Comparison of ENCODE assay signal across 12 cellular contexts in the genomic region with DNA sequence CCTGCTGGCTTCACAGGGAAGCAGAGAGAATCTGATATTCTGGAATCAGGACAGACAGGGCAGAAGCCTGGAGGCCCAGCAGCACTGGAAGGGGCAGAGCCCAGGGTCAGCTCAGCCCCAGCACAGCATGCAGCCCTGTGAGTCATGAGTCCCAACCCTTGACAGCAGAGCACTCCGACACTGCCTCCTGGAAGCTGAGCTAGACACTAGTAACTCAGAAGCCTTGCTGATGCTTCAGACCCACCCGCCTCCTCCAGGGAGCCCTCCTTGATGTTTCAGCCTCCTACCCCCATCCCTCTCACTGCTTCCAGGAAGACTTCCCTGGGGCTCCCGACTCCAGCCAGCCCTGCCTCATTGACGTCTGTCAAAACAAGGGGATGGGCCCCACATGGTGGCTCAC. TPM values are rescaled to one million over a fixed set of nuclear protein-coding genes. Genes with fewer than 3 reads are reported as not detected.
DNase-seq lines count a peak whose midpoint lies in the region; ATAC-seq and TF ChIP-seq lines count a peak whose summit lies in the region.
"Had no signal": no experiment of that assay in that cellular context is flagged by ENCODE, and none has a peak within 500 bp of the region (broad histone marks: within the 10 kb centered on the region; RNA-seq: fewer than 3 reads in every experiment).

No MANE protein-coding gene starts in this region.

- no peaks in the 10 kb centered on the region for H3K9me3 Mint-ChIP-seq in activated T-helper 17 cell treated with anti-CD3 and anti-CD28 coated beads, Interleukin-2, amount 50 U/mL, for 72 hours

- peak; percentile 73 for DNase-seq in 8988T
- DNase-seq in GM23248, result peak; percentile 85
- DNase-seq in hepatic stellate cell (ENCODE audit: low spot score), result peak; percentile 71
- no peak for DNase-seq in foreskin keratinocyte
- no peak for DNase-seq in body of pancreas
- DNase-seq in pons (ENCODE audit: low spot score), result no peak
- no peak for DNase-seq in left ventricle myocardium superior
- DNase-seq: activated CD4-positive, CD25-positive, alpha-beta regulatory T cell; activated effector memory CD4-positive, alpha-beta T cell treated with Interleukin-2 at 50 U/mL for 16 hours; NCI-H2081 treated with DMSO at 0.1 percent for 48 hours had no signal

- H3K36me3 Mint-ChIP-seq in activated T-helper 17 cell treated with anti-CD3 and anti-CD28 coated beads, Interleukin-2, amount 50 U/mL, for 72 hours (ENCODE audit: low read depth), result no peaks in the 10 kb centered on the region

- peaks cover 17% of the 10 kb centered on the region for H3K79me2 ChIP-seq in GM23248 (ENCODE audit: insufficient read depth)

- H3K4me1 ChIP-seq in GM23248 (ENCODE audit: insufficient read depth), result peaks cover 38% of the 10 kb centered on the region
- peaks cover 17% of the 10 kb centered on the region for H3K4me1 ChIP-seq in foreskin keratinocyte
- H3K4me1 ChIP-seq in body of pancreas, result peaks cover 23% of the 10 kb centered on the region

- peaks cover 24% of the 10 kb centered on the region for H3F3A ChIP-seq in GM23248 (ENCODE audit: insufficient read depth)

- 62 to 80% methylated on average over 4 of the region's 4 CpGs for WGBS in GM23248 (ENCODE audit: low coverage in 1 of 2, low lambda C conversion rate in 2 of 2, missing lambda C conversion rate in 2 of 2), 2 experiments
- 73 to 77% methylated on average over 2 to 4 of the region's 4 CpGs for WGBS in body of pancreas, 2 donors

- H3K4me3 Mint-ChIP-seq in activated T-helper 17 cell treated with anti-CD3 and anti-CD28 coated beads, Interleukin-2, amount 50 U/mL, for 72 hours, result no peak overlapping the region

- H3K27ac ChIP-seq in GM23248, result no peak overlapping the region
- no peak overlapping the region for H3K27ac ChIP-seq in foreskin keratinocyte
- H3K27ac ChIP-seq in body of pancreas, result no peak overlapping the region

- H3K9ac ChIP-seq in GM23248, result peak overlapping the region; percentile 46

- H4K20me1 ChIP-seq in GM23248 (ENCODE audit: insufficient read depth), result no peaks in the 10 kb centered on the region

- H3K4me1 Mint-ChIP-seq in activated T-helper 17 cell treated with anti-CD3 and anti-CD28 coated beads, Interleukin-2, amount 50 U/mL, for 72 hours, result peaks cover 22% of the 10 kb centered on the region

- H3K27me3 ChIP-seq in GM23248 (replicated peaks; ENCODE audit: insufficient read depth) (no peaks in the 10 kb centered on the region), foreskin keratinocyte (no peaks in the 10 kb centered on the region), body of pancreas (no peaks in the 10 kb centered on the region)

- no peak overlapping the region for H2AFZ ChIP-seq in GM23248

- TF ChIP-seq CTCF in foreskin keratinocyte (conservative IDR thresholded peaks at IDR 0.05) (no peak), body of pancreas (IDR thresholded peaks at IDR 0.05) (no peak)

- H3K4me3 ChIP-seq in GM23248, result no peak overlapping the region
- no peak overlapping the region for H3K4me3 ChIP-seq in body of pancreas

- H3K9me3 ChIP-seq in GM23248 (ENCODE audit: low read depth), result no peaks in the 10 kb centered on the region
- no peaks in the 10 kb centered on the region for H3K9me3 ChIP-seq in body of pancreas

- H3K36me3 ChIP-seq in GM23248 (ENCODE audit: low read depth) (no peaks in the 10 kb centered on the region), body of pancreas (replicated peaks in 1 of 2; ENCODE audit: insufficient read depth in 1 of 2, low read depth in 2 of 2) (no peaks in the 10 kb centered on the region)

- intact Hi-C loops in body of pancreas (cut with DNase I) (no loop called here), left ventricle myocardium superior (cut with micrococcal nuclease) (no loop called here)

- no peaks in the 10 kb centered on the region for H3K27me3 Mint-ChIP-seq in activated T-helper 17 cell treated with anti-CD3 and anti-CD28 coated beads, Interleukin-2, amount 50 U/mL, for 72 hours

- no peaks in the 10 kb centered on the region for H3K9me2 ChIP-seq in GM23248 (ENCODE audit: insufficient read depth)

- in situ Hi-C loops in GM23248 (cut with MboI), result no loop called here

- no peak for ATAC-seq in activated T-helper 17 cell treated with anti-CD3 and anti-CD28 coated beads, Interleukin-2, amount 50 U/mL, for 72 hours (replicated peaks)
- ATAC-seq in foreskin keratinocyte (no peak), body of pancreas (no peak), left ventricle myocardium superior (no peak)

- H3K27ac Mint-ChIP-seq in activated T-helper 17 cell treated with anti-CD3 and anti-CD28 coated beads, Interleukin-2, amount 50 U/mL, for 72 hours, result peak overlapping the region; percentile 95

- no peak overlapping the region for H3K4me2 ChIP-seq in GM23248 (ENCODE audit: unreplicated experiment)

- no peak for TF ChIP-seq POLR2A in body of pancreas (IDR thresholded peaks at IDR 0.05)

RNA-seq across cellular contexts. Expression of a gene that starts 6.9 kb away (rescaled TPM):
- total RNA-seq in GM23248 (2014; rRNA removed; shearing (Covaris generic)), result 4.5 and 5.1 TPM in 2 replicates
- polyA plus RNA-seq in GM23248 (2016; fragmentation: Nextera tagmentation; extraction: Ambion mirVana) (4.0 and 4.1 TPM in 2 replicates), foreskin keratinocyte (1.6 and 1.8 TPM in 2 replicates)
- total RNA-seq in activated T-helper 17 cell treated with anti-CD3 and anti-CD28 coated beads, Interleukin-2, amount 50 U/mL, for 72 hours, result 1 to 10 TPM; 4.0 to 4.9 TPM
- total RNA-seq in foreskin keratinocyte (2.3 and 2.4 TPM in 2 replicates), body of pancreas (1 to 10 TPM; 9.2 to 9.3 TPM), left ventricle myocardium superior (3.4 TPM)

RNA-seq across cellular contexts. Expression of a gene that starts 30.3 kb away (rescaled TPM):
- total RNA-seq in GM23248 (2014; rRNA removed; shearing (Covaris generic)), result not detected in 2 replicates
- polyA plus RNA-seq in GM23248 (2016; fragmentation: Nextera tagmentation; extraction: Ambion mirVana), result 0.06 TPM in 1 of 2 replicates, not detected in the other
- total RNA-seq in activated T-helper 17 cell treated with anti-CD3 and anti-CD28 coated beads, Interleukin-2, amount 50 U/mL, for 72 hours, result 1 to 10 TPM in 1 of 2 donors, not detected in 1; 1.6 TPM
- total RNA-seq in foreskin keratinocyte, result not detected in 2 replicates
- not detected in 2 replicates for polyA plus RNA-seq in foreskin keratinocyte
- total RNA-seq in body of pancreas, result 10 to 100 TPM; 39.2 to 45.4 TPM
- total RNA-seq in left ventricle myocardium superior, result 0.17 TPM
- total RNA-seq: pulmonary artery endothelial cell had no signal

RNA-seq across cellular contexts. Expression of a gene that starts 39.9 kb away (rescaled TPM):
- 16.6 and 25.3 TPM in 2 replicates for total RNA-seq in GM23248 (2014; rRNA removed; shearing (Covaris generic))
- polyA plus RNA-seq in GM23248 (2016; fragmentation: Nextera tagmentation; extraction: Ambion mirVana) (19.6 and 20.1 TPM in 2 replicates), foreskin keratinocyte (11.2 and 12.8 TPM in 2 replicates)
- 10 to 100 TPM; 30.8 to 40.4 TPM for total RNA-seq in activated T-helper 17 cell treated with anti-CD3 and anti-CD28 coated beads, Interleukin-2, amount 50 U/mL, for 72 hours
- total RNA-seq in foreskin keratinocyte (23.6 and 25.3 TPM in 2 replicates), body of pancreas (10 to 100 TPM; 23.4 to 34.2 TPM), left ventricle myocardium superior (17.8 TPM)

Comparison
In these comparisons a context has a peak if more than half of its experiments do, and no peak if none do; other contexts are left out.
1. DNase-seq: peak in 8988T (single experiment), GM23248 (single experiment) and hepatic stellate cell (single experiment); none in foreskin keratinocyte (0 of 2), body of pancreas (0 of 4), pons (single experiment) and left ventricle myocardium superior (single experiment).
2. RNA of a gene that starts 30.3 kb away (total RNA-seq): 39.2 to 45.4 TPM in body of pancreas; 1.6 TPM in activated T-helper 17 cell treated with anti-CD3 and anti-CD28 coated beads, Interleukin-2, amount 50 U/mL, for 72 hours, 0.17 TPM in left ventricle myocardium superior (single experiment), not detected in GM23248 and not detected in foreskin keratinocyte; every median in the first group is over 10 times any median in the second.